In genomic region chr10:9103301-9103700, GRCh38 we compare ENCODE assay signal across 20 cellular contexts.
DNase-seq lines count a peak whose midpoint lies in the region; ATAC-seq, FAIRE-seq and TF ChIP-seq lines count a peak whose summit lies in the region.
"Had no signal": no experiment of that assay in that cellular context is flagged by ENCODE, and none has a peak within 500 bp of the region (broad histone marks: within the 10 kb centered on the region; RNA-seq: fewer than 3 reads in every experiment).

No MANE protein-coding gene starts in this region.

- H3K9ac ChIP-seq in SK-N-SH (no peak overlapping the region), endothelial cell of umbilical vein (replicated peaks; ENCODE audit: extremely low read depth, insufficient read depth, low read length) (no peak overlapping the region), smooth muscle cell (ENCODE audit: low read depth) (no peak overlapping the region)
- H3K9ac ChIP-seq: GM23248 had no signal

- FAIRE-seq in endothelial cell of umbilical vein (lab: Jason Lieb, UNC): peak; percentile 18
- FAIRE-seq: G401.6, GM12892, H54 had no signal

- H3K27ac ChIP-seq in SK-N-SH (ENCODE audit: low read depth in 2 of 2, low read length in 1 of 2) (no peak overlapping the region), endothelial cell of umbilical vein (ENCODE audit: insufficient read depth, low read depth, low read length) (no peak overlapping the region), smooth muscle cell (ENCODE audit: low read depth) (no peak overlapping the region)
- H3K27ac ChIP-seq: GM23248 had no signal

- no peaks in the 10 kb centered on the region for H3K27me3 ChIP-seq in SK-N-SH (ENCODE audit: insufficient read depth)
- H3K27me3 ChIP-seq in endothelial cell of umbilical vein (ENCODE audit: control insufficient read depth in 2 of 2, insufficient read depth in 2 of 2, low read length in 2 of 2): no peaks in the 10 kb centered on the region
- H3K27me3 ChIP-seq in smooth muscle cell (ENCODE audit: low read depth): peaks cover 10% of the 10 kb centered on the region

- TF ChIP-seq CTCF in SK-N-SH (IDR thresholded peaks at IDR 0.05): no peak
- TF ChIP-seq CTCF in endothelial cell of umbilical vein (IDR thresholded peaks at IDR 0.05; ENCODE audit: extremely low read depth in 1 of 2, insufficient read depth in 1 of 2, low read depth in 1 of 2, low read length in 2 of 2): no peak
- no peak for TF ChIP-seq CTCF in smooth muscle cell (IDR thresholded peaks at IDR 0.05; ENCODE audit: borderline replicate concordance, insufficient read depth, poor library complexity, severe bottlenecking)

- no peaks in the 10 kb centered on the region for H3K79me2 ChIP-seq in SK-N-SH (ENCODE audit: insufficient read depth)
- H3K79me2 ChIP-seq in endothelial cell of umbilical vein (ENCODE audit: control insufficient read depth, insufficient read depth, low read length): no peaks in the 10 kb centered on the region
- no peaks in the 10 kb centered on the region for H3K79me2 ChIP-seq in smooth muscle cell (ENCODE audit: low read depth)

- ATAC-seq in SK-N-SH treated with all-trans-retinoic acid at 6 μM for 48 hours (no peak), HG02610 (IDR thresholded peaks at IDR 0.05; ENCODE audit: unreplicated experiment) (no peak)
- ATAC-seq: HCT116 had no signal

- H3K9me3 ChIP-seq in SK-N-SH (no peaks in the 10 kb centered on the region), endothelial cell of umbilical vein (replicated peaks; ENCODE audit: control insufficient read depth, insufficient read depth, low read length) (no peaks in the 10 kb centered on the region), smooth muscle cell (replicated peaks; ENCODE audit: low read depth) (no peaks in the 10 kb centered on the region)

- TF ChIP-seq POLR2A in endothelial cell of umbilical vein (IDR thresholded peaks at IDR 0.05; ENCODE audit: low read depth, low read length): no peak

- CTCF ChIA-PET in SK-N-SH (lab: Yijun Ruan, JAX) (no interaction called here), HEK293T (lab: Yijun Ruan, JAX) (no interaction called here), endothelial cell of umbilical vein (lab: Charles Lee) (no interaction called here)

- H3K4me1 ChIP-seq in SK-N-SH (ENCODE audit: control insufficient read depth in 1 of 2, insufficient read depth in 2 of 2, low read depth in 1 of 2, low read length in 1 of 2) (peaks cover 0 to 2% of the 10 kb centered on the region in 2 experiments; a peak in 1 of 4 replicates), endothelial cell of umbilical vein (ENCODE audit: control insufficient read depth, extremely low read depth, insufficient read depth, low read length) (no peaks in the 10 kb centered on the region), smooth muscle cell (ENCODE audit: low read depth) (no peaks in the 10 kb centered on the region)

- H3K9me1 ChIP-seq in endothelial cell of umbilical vein (replicated peaks; ENCODE audit: control insufficient read depth, extremely low read depth, insufficient read depth, low read length): no peaks in the 10 kb centered on the region

- TF ChIP-seq RAD21 in SK-N-SH (IDR thresholded peaks at IDR 0.05; ENCODE audit: low read length): no peak

- H3K36me3 ChIP-seq in SK-N-SH (replicated peaks in 1 of 2; ENCODE audit: control insufficient read depth in 1 of 2, insufficient read depth in 2 of 2, low read length in 1 of 2) (no peaks in the 10 kb centered on the region), endothelial cell of umbilical vein (ENCODE audit: control insufficient read depth in 2 of 2, extremely low read depth in 1 of 2, insufficient read depth in 2 of 2, low read length in 2 of 2) (no peaks in the 10 kb centered on the region), smooth muscle cell (ENCODE audit: low read depth) (no peaks in the 10 kb centered on the region)

- 19% methylated on average over 4 of the region's 4 CpGs for WGBS in SK-N-SH (ENCODE audit: low lambda C conversion rate)
- WGBS in smooth muscle cell (ENCODE audit: low lambda C conversion rate): 6% methylated on average over 4 of the region's 4 CpGs

- POLR2A ChIA-PET in SK-N-SH (lab: Yijun Ruan, JAX): no interaction called here
- POLR2A ChIA-PET in HEK293T (lab: Yijun Ruan, JAX): no interaction called here
- POLR2A ChIA-PET in endothelial cell of umbilical vein (lab: Charles Lee): no interaction called here

- dilution Hi-C loops in endothelial cell of umbilical vein (cut with MboI; ENCODE audit: extremely low pct_ligation_motif_present, low sequenced_read_pairs): no loop called here

- intact Hi-C loops in endothelial cell of umbilical vein (cut with micrococcal nuclease): no loop called here
- intact Hi-C loops in cardiac septum (cut with DNase I): no loop called here
- intact Hi-C loops in posterior vena cava (cut with DNase I): no loop called here

- H4K20me1 ChIP-seq in SK-N-SH (ENCODE audit: insufficient read depth) (no peaks in the 10 kb centered on the region), endothelial cell of umbilical vein (replicated peaks; ENCODE audit: control insufficient read depth, extremely low read depth, insufficient read depth, low read length) (no peaks in the 10 kb centered on the region), smooth muscle cell (ENCODE audit: low read depth) (no peaks in the 10 kb centered on the region)

- H2AFZ ChIP-seq in SK-N-SH (ENCODE audit: low read depth) (no peak overlapping the region), endothelial cell of umbilical vein (ENCODE audit: low read depth, low read length) (no peak overlapping the region), smooth muscle cell (ENCODE audit: low read depth) (peak overlapping the region; percentile 28)
- H2AFZ ChIP-seq: GM23248 had no signal

- DNase-seq in SK-N-SH (no peak), HEK293T (ENCODE audit: extremely low spot score) (peak; percentile 12), endothelial cell of umbilical vein (ENCODE audit: low read depth, low spot score) (no peak), smooth muscle cell (lab: John Stamatoyannopoulos, UW; ENCODE audit: unreplicated experiment) (no peak), cardiac septum (ENCODE audit: low spot score) (no peak), posterior vena cava (ENCODE audit: low spot score) (no peak)
- DNase-seq: 8988T; ACHN; C1 segment of cervical spinal cord; Calu3; CD4-positive, alpha-beta T cell; DMS 273 treated with DMSO at 0.1 percent for 48 hours; EL; GM23248 had no signal

- H3K4me2 ChIP-seq in SK-N-SH (no peak overlapping the region), endothelial cell of umbilical vein (ENCODE audit: insufficient read depth, low read length) (no peak overlapping the region), smooth muscle cell (peak overlapping the region; percentile 34)

- H3F3A ChIP-seq in SK-N-SH (replicated peaks; ENCODE audit: insufficient read depth) (no peaks in the 10 kb centered on the region), smooth muscle cell (ENCODE audit: low read depth) (no peaks in the 10 kb centered on the region)

- BruUV-seq in endothelial cell of umbilical vein (replicated peaks; lab: Mats Ljungman, UMichigan): no TSS peak

- H3K4me3 ChIP-seq in SK-N-SH (ENCODE audit: low read depth in 2 of 2, low read length in 1 of 2) (no peak overlapping the region), endothelial cell of umbilical vein (replicated peaks in 1 of 3; ENCODE audit: insufficient read depth in 1 of 3, low read depth in 1 of 3, low read length in 3 of 3) (no peak overlapping the region), smooth muscle cell (no peak overlapping the region)
- H3K4me3 ChIP-seq: GM23248 had no signal

- 0 out of 2 replicates have a peak, but pooled peaks cover 3% of the 10 kb centered on the region for H3K9me2 ChIP-seq in SK-N-SH

- no peak for TF ChIP-seq EP300 in SK-N-SH (IDR thresholded peaks at IDR 0.05; ENCODE audit: borderline replicate concordance in 1 of 2, low read depth in 1 of 2, low read length in 1 of 2)

TF ChIP-seq in HEK293T, 16 proteins besides CTCF, POLR2A, EP300 and RAD21:
- no peak for TF ChIP-seq L3MBTL2 (conservative IDR thresholded peaks at IDR 0.05)
- no peak for TF ChIP-seq PKNOX1 (IDR thresholded peaks at IDR 0.05)

TF ChIP-seq in endothelial cell of umbilical vein, 7 proteins besides CTCF, POLR2A, EP300 and RAD21:
- TF ChIP-seq FOS (IDR thresholded peaks at IDR 0.05; ENCODE audit: borderline replicate concordance, insufficient read depth, low read length) (no peak), MAX (IDR thresholded peaks at IDR 0.05; ENCODE audit: insufficient read depth, insufficient read length) (no peak), JUN (IDR thresholded peaks at IDR 0.05; ENCODE audit: borderline replicate concordance, insufficient read depth, insufficient read length, low read depth) (no peak), GATA2 (IDR thresholded peaks at IDR 0.05; ENCODE audit: insufficient read depth, insufficient read length, low read depth, low read length) (no peak), POLR2AphosphoS5 (IDR thresholded peaks at IDR 0.05; ENCODE audit: insufficient read depth, low read depth, low read length) (no peak), MYC (IDR thresholded peaks at IDR 0.05; ENCODE audit: low read depth, low read length) (no peak), EZH2 (IDR thresholded peaks at IDR 0.05; ENCODE audit: borderline replicate concordance, low read depth, low read length, severe bottlenecking) (no peak)
